In genomic region chr11:127493330-127493729, GRCh38 we compare ENCODE assay signal across 8 cellular contexts.
DNase-seq lines count a peak whose midpoint lies in the region; ATAC-seq and FAIRE-seq lines count a peak whose summit lies in the region.

No MANE protein-coding gene starts in this region.

- ATAC-seq in HG03342 (IDR thresholded peaks at IDR 0.05; ENCODE audit: unreplicated experiment) (peak; percentile 66), HG03139 (IDR thresholded peaks at IDR 0.05; ENCODE audit: unreplicated experiment) (no peak), GM21737 (IDR thresholded peaks at IDR 0.05; ENCODE audit: unreplicated experiment) (no peak), GM21423 (IDR thresholded peaks at IDR 0.05; ENCODE audit: unreplicated experiment) (no peak)

- peak; percentile 30 for DNase-seq in EH (ENCODE audit: low read depth)
- DNase-seq in RPMI8226: peak; percentile 22
- no peak for DNase-seq in GF-D8 (lab: John Stamatoyannopoulos, UW)

- FAIRE-seq in islet of Langerhans (lab: Jason Lieb, UNC): peak; percentile 84
